In the genomic region with DNA sequence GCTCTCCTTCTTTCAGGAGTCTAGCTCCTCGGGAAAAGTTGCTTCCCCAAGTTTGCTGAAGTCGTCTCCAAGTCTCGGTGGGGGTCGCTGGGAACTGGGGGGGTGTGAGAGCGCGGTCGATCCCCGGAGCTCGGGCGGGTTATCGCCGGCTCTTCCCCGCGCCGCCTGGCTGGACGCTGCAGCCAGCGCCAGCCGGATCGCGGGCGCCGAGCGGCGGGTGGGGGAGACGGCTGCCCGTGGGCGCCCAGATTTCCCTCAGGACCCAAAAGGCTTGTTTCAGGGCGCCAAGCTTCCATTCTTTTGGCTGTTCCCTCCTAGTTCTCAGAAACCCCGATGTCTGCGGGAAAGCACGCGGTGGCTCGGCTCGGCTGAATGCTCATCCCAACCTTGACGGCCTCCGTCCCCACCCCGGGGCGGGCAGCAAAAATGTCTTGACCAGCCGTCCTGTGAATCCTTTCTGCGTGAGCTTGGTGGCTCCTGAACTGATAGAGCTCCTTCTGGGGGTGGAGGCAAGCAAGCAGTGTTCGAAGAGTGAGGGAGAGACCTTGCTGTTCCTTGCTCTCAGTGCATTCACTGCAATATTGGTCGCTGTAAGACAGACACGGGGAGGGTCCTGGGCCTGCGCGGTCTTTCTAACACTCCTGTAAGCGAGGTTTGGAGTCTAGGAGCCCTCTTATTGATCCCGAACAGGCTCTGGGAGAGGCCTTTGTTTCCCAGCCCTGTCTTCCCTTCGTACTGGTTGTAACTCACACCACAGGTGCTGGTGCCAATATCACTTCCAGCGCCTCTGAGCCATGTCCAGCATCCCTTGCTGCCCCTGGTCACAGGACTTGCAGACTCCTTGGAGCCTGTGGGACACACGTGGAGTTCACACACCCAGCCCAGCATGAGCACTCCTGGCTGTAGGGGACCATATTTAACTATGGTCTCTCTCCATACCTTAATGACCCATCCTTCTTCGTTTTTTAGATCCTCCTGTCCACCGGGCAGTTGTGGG, we compare ENCODE assay signal across 8 cellular contexts. TPM values are rescaled to one million over a fixed set of nuclear protein-coding genes. Genes with fewer than 3 reads are reported as not detected.
DNase-seq lines count a peak whose midpoint lies in the region; ATAC-seq and TF ChIP-seq lines count a peak whose summit lies in the region.

No MANE protein-coding gene starts in this region.

- H3K4me3 ChIP-seq in BJ (ENCODE audit: low read depth, low read length) (peak overlapping the region; percentile 48), IMR-90 (ENCODE audit: insufficient read depth, low read depth, low read length) (peak overlapping the region; percentile 68), breast epithelium (peak overlapping the region; percentile 85 to 100 (median 94)), subcutaneous abdominal adipose tissue (ENCODE audit: low read depth in 1 of 5, low read length in 5 of 5) (peak overlapping the region; percentile 75 to 97 (median 95))

- no peak overlapping the region for H2BK120ac ChIP-seq in IMR-90 (ENCODE audit: low read depth, low read length)

- no peak overlapping the region for H3K56ac ChIP-seq in IMR-90 (ENCODE audit: extremely low read depth, insufficient read depth, low read length)

- no peak overlapping the region for H4K5ac ChIP-seq in IMR-90 (ENCODE audit: low read depth, low read length)

- no peak overlapping the region for H2BK15ac ChIP-seq in IMR-90 (ENCODE audit: low read depth, low read length)

- H2BK20ac ChIP-seq in IMR-90 (ENCODE audit: low read depth, low read length), result no peak overlapping the region

- no peak overlapping the region for H3K27ac ChIP-seq in IMR-90 (ENCODE audit: insufficient read depth, low read length)
- peak overlapping the region; percentile 79 to 98 for H3K27ac ChIP-seq in breast epithelium
- peak overlapping the region; percentile 86 for H3K27ac ChIP-seq in subcutaneous abdominal adipose tissue (ENCODE audit: low read depth, low read length)

- no peak for DNase-seq in BJ (ENCODE audit: low read depth)
- DNase-seq in IMR-90, result no peak
- no peak for DNase-seq in breast epithelium (ENCODE audit: low spot score in 2 of 2)
- DNase-seq in left colon, result no peak
- DNase-seq in globus pallidus (ENCODE audit: low spot score), result no peak

- no peak for TF ChIP-seq RAD21 in IMR-90 (IDR thresholded peaks at IDR 0.05; ENCODE audit: low read length)

- H4K91ac ChIP-seq in IMR-90 (ENCODE audit: insufficient read depth, low read depth, low read length), result no peak overlapping the region

- no TSS peak for BruUV-seq in IMR-90 (replicated peaks; lab: Mats Ljungman, UMichigan)

- H3K9ac ChIP-seq in IMR-90 (ENCODE audit: low read depth, low read length) (no peak overlapping the region), subcutaneous abdominal adipose tissue (ENCODE audit: low read length in 5 of 5) (peak overlapping the region; percentile 52 to 87 (median 81))

- TF ChIP-seq CTCF in BJ (IDR thresholded peaks at IDR 0.05; ENCODE audit: insufficient read depth, low read depth, low read length) (no peak), IMR-90 (conservative IDR thresholded peaks at IDR 0.05; ENCODE audit: low read depth, low read length) (no peak), breast epithelium (IDR thresholded peaks at IDR 0.05) (no peak)

- 6% methylated on average over 39 of the region's 52 CpGs; no CpG with 5 or more reads in 1 of the 2 experiments for WGBS in IMR-90 (ENCODE audit: extremely low coverage in 2 of 2, insufficient read length in 1 of 2), 2 experiments

- in situ Hi-C loops in IMR-90 (cut with MboI; ENCODE audit: low sequenced_read_pairs), result no loop called here

- H3K9me3 ChIP-seq in IMR-90 (ENCODE audit: control insufficient read depth, insufficient read depth, low read length) (no peaks in the 10 kb centered on the region), breast epithelium (no peaks in the 10 kb centered on the region), subcutaneous abdominal adipose tissue (ENCODE audit: control insufficient read depth in 5 of 5, low read length in 5 of 5) (no peaks in the 10 kb centered on the region)

- TF ChIP-seq POLR2A in IMR-90 (IDR thresholded peaks at IDR 0.05; ENCODE audit: low read depth, low read length), result no peak
- no peak for TF ChIP-seq POLR2A in breast epithelium (IDR thresholded peaks at IDR 0.05)

- H3K9me1 ChIP-seq in IMR-90 (ENCODE audit: insufficient read depth, low read length), result no peaks in the 10 kb centered on the region

- H3K4ac ChIP-seq in IMR-90 (ENCODE audit: low read depth, low read length), result no peak overlapping the region

- CTCF ChIA-PET in BJ (lab: Yijun Ruan, JAX), result interaction anchor here (1.0 to 1.4 kb wide), 3 partner anchors 15 to 200 kb away, joined by 3 to 6 read pairs (median 4); no protein-coding TSS in a partner anchor
- CTCF ChIA-PET in IMR-90 (lab: Yijun Ruan, JAX), result no interaction called here

- no peaks in the 10 kb centered on the region for H3K36me3 ChIP-seq in BJ (ENCODE audit: control insufficient read depth, insufficient read depth, low read length)
- no peaks in the 10 kb centered on the region for H3K36me3 ChIP-seq in IMR-90 (ENCODE audit: control insufficient read depth, insufficient read depth, low read length)
- no peaks in the 10 kb centered on the region for H3K36me3 ChIP-seq in breast epithelium
- peaks cover 2 to 34% (median 32%) of the 10 kb centered on the region in 5 donors for H3K36me3 ChIP-seq in subcutaneous abdominal adipose tissue (ENCODE audit: control insufficient read depth in 5 of 5, insufficient read depth in 5 of 5, low read length in 5 of 5)

- peak overlapping the region; percentile 92 for H3K4me2 ChIP-seq in IMR-90 (ENCODE audit: low read depth, low read length)

- ATAC-seq in IMR-90 (ENCODE audit: low read depth) (peak; percentile 57), left colon (peak; percentile 40), HG03354 (IDR thresholded peaks at IDR 0.05; ENCODE audit: poor library complexity, severe bottlenecking, unreplicated experiment) (no peak), HG03139 (IDR thresholded peaks at IDR 0.05; ENCODE audit: unreplicated experiment) (no peak)

- dilution Hi-C loops in IMR-90 (cut with HindIII; ENCODE audit: low sequenced_read_pairs, unreplicated experiment), result no loop called here

- intact Hi-C loops in IMR-90 (cut with micrococcal nuclease) (no loop called here), breast epithelium (cut with DNase I; ENCODE audit: low total_unique reads) (no loop called here), left colon (cut with DNase I, micrococcal nuclease) (loop anchor here in 1 of 2 donors (5.0 kb wide), 1 partner anchor 121 kb away; no protein-coding TSS in a partner anchor)

- H3K27me3 ChIP-seq in BJ (ENCODE audit: control insufficient read depth, insufficient read depth, low read length), result peaks cover 43% of the 10 kb centered on the region
- H3K27me3 ChIP-seq in IMR-90 (ENCODE audit: control insufficient read depth, insufficient read depth, low read length), result peaks cover 71% of the 10 kb centered on the region
- no peaks in the 10 kb centered on the region for H3K27me3 ChIP-seq in breast epithelium
- no peaks in the 10 kb centered on the region for H3K27me3 ChIP-seq in subcutaneous abdominal adipose tissue (ENCODE audit: control insufficient read depth in 5 of 5, insufficient read depth in 4 of 5, low read length in 5 of 5)

- H4K8ac ChIP-seq in IMR-90 (ENCODE audit: low read depth in 2 of 2, low read length in 2 of 2), result no peak overlapping the region

- no peaks in the 10 kb centered on the region for H3K79me1 ChIP-seq in IMR-90 (ENCODE audit: low read depth in 1 of 2, low read length in 2 of 2)

- no peak overlapping the region for H3K14ac ChIP-seq in IMR-90 (replicated peaks; ENCODE audit: low read depth, low read length)

- no peak overlapping the region for H3K18ac ChIP-seq in IMR-90 (ENCODE audit: low read depth, low read length)

- H2AK5ac ChIP-seq in IMR-90 (ENCODE audit: low read depth, low read length), result no peak overlapping the region

- H2AFZ ChIP-seq in IMR-90 (replicated peaks; ENCODE audit: low read length, poor library complexity), result peak overlapping the region; percentile 84

- POLR2A ChIA-PET in BJ (lab: Charles Lee) (interaction anchor here (0.6 kb wide), 1 partner anchor 173 kb away, joined by 3 read pairs; no protein-coding TSS in a partner anchor), IMR-90 (lab: Charles Lee; ENCODE audit: unreplicated experiment) (no interaction called here)

- no peaks in the 10 kb centered on the region; the same call in 1 of the 2 replicates for H4K20me1 ChIP-seq in IMR-90 (ENCODE audit: insufficient read depth, low read length)

- no peak overlapping the region for H2BK5ac ChIP-seq in IMR-90 (ENCODE audit: low read depth, low read length, poor library complexity, severe bottlenecking)

- H3K4me1 ChIP-seq in IMR-90 (ENCODE audit: control insufficient read depth, insufficient read depth, low read length), result peaks cover 1% of the 10 kb centered on the region; the same call in 1 of the 2 replicates
- peaks cover 8 to 14% of the 10 kb centered on the region in 2 donors for H3K4me1 ChIP-seq in breast epithelium
- H3K4me1 ChIP-seq in subcutaneous abdominal adipose tissue (ENCODE audit: control insufficient read depth in 5 of 5, insufficient read depth in 5 of 5, low read length in 5 of 5), result peaks cover 8 to 65% (median 63%) of the 10 kb centered on the region in 5 donors

- H2AK9ac ChIP-seq in IMR-90 (replicated peaks; ENCODE audit: low read depth, low read length, poor library complexity), result no peak overlapping the region

- H3K23ac ChIP-seq in IMR-90 (ENCODE audit: low read depth, low read length), result no peak overlapping the region

TF ChIP-seq in IMR-90, 13 proteins besides CTCF, POLR2A, EP300 and RAD21 (continues in another document):
- TF ChIP-seq SMC3 (IDR thresholded peaks at IDR 0.05; ENCODE audit: low read depth, low read length), result no peak
- no peak for TF ChIP-seq BHLHE40 (IDR thresholded peaks at IDR 0.05; ENCODE audit: low read depth, low read length)
- TF ChIP-seq, protein P1, sequence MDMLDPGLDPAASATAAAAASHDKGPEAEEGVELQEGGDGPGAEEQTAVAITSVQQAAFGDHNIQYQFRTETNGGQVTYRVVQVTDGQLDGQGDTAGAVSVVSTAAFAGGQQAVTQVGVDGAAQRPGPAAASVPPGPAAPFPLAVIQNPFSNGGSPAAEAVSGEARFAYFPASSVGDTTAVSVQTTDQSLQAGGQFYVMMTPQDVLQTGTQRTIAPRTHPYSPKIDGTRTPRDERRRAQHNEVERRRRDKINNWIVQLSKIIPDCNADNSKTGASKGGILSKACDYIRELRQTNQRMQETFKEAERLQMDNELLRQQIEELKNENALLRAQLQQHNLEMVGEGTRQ (IDR thresholded peaks at IDR 0.05; ENCODE audit: low read depth, low read length), result no peak

RNA-seq across cellular contexts. Expression of gene ZBTB16, which starts 1.8 kb away (rescaled TPM):
- polyA plus RNA-seq in BJ (2011; rRNA removed) (not detected in 2 replicates), IMR-90 (2012; rRNA removed) (not detected in 2 replicates)
- not detected in 2 replicates for polyA minus RNA-seq in BJ (2011; rRNA and poly(A)+ RNA removed)
- total RNA-seq in IMR-90 (2012; rRNA removed) (not detected in 2 replicates), breast epithelium (100 to 1,000 TPM; 236 to 358 (median 271) TPM), left colon (10 to 100 TPM in 1 of 2 donors, 1 to 10 TPM in 1; 10.0 to 75.1 TPM)
- polyA plus RNA-seq in IMR-90 (2012; cell fraction: cytosol; rRNA removed), result not detected in 2 replicates
- not detected in 2 replicates for polyA plus RNA-seq in IMR-90 (2012; cell fraction: nucleus; rRNA removed; ENCODE audit: low replicate concordance)

Comparison
In these comparisons a context has a peak if more than half of its experiments do, and no peak if none do; other contexts are left out.
1. ATAC-seq: peak in IMR-90 (single experiment) and left colon (single experiment); none in HG03354 (single experiment) and HG03139 (single experiment).
2. RNA of gene ZBTB16, which starts 1.8 kb away (total RNA-seq): 236 to 358 TPM in breast epithelium and 10.0 to 75.1 TPM in left colon; not detected in IMR-90; every median in the first group is over 10 times any median in the second.
3. Peak in every context shown above with its lines, with median percentiles within 50 percentile points of each other: H3K4me3 ChIP-seq.